ENCODE assay signal across 29 cellular contexts in the genomic region with DNA sequence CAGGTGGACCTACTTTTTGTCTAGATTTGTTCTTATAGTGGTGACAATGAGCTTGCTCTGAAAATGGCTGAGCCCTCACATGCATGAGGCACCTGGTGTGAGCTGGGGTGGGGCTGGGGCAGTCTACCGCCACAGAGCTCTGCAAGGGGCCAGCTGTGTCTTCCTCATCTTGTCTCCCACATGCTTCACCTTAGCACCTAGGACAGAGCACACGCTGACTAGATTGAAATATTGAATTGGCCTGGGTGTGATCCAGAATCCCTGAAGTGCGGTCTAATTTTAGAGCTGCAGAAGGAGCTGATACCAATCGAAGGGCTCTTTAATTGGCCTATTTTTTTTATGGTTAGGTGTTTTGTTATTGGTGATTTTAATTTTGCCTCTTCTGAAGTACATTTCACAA.
"Had no signal": no experiment of that assay in that cellular context is flagged by ENCODE, and none has a peak within 500 bp of the region (broad histone marks: within the 10 kb centered on the region; RNA-seq: fewer than 3 reads in every experiment).

No MANE protein-coding gene starts in this region.

- H3K4me1 ChIP-seq: pancreas, sigmoid colon, testis, transverse colon had no signal

- H3K27ac ChIP-seq: gastrocnemius medialis, pancreas, prostate gland, sigmoid colon, testis, transverse colon had no signal

- ATAC-seq: activated CD4-positive, alpha-beta T cell treated with anti-CD3 and anti-CD28 coated beads for 36 hours; activated CD8-positive, alpha-beta memory T cell treated with anti-CD3 and anti-CD28 coated beads, Interleukin-2, amount 10 ng/mL, durations not matched to agents 7 days and 5 days; activated CD8-positive, alpha-beta T cell treated with anti-CD3 and anti-CD28 coated beads, Interleukin-2, amount 10 ng/mL, durations not matched to agents 7 days and 5 days; activated naive CD8-positive, alpha-beta T cell treated with anti-CD3 and anti-CD28 coated beads, Interleukin-2, amount 50 U/mL, for 24 hours; effector memory CD8-positive, alpha-beta T cell; gastrocnemius medialis; pancreas had no signal

- H3K36me3 ChIP-seq: gastrocnemius medialis, pancreas, prostate gland, sigmoid colon, transverse colon had no signal

- DNase-seq: activated CD4-positive, alpha-beta T cell treated with anti-CD3 and anti-CD28 coated beads for 36 hours; activated CD4-positive, CD25-positive, alpha-beta regulatory T cell; activated CD8-positive, alpha-beta memory T cell treated with anti-CD3 and anti-CD28 coated beads, Interleukin-2, amount 10 ng/mL, durations not matched to agents 7 days and 5 days; activated CD8-positive, alpha-beta T cell treated with anti-CD3 and anti-CD28 coated beads, Interleukin-2, amount 10 ng/mL, durations not matched to agents 7 days and 5 days; activated naive CD8-positive, alpha-beta T cell treated with anti-CD3 and anti-CD28 coated beads, Interleukin-2, amount 50 U/mL, for 24 hours; activated T-cell treated with anti-CD3 and anti-CD28 coated beads, Interleukin-2, amount 50 U/mL, for 48 hours; amygdala; caudate nucleus; cortex of kidney; effector memory CD8-positive, alpha-beta T cell; erythroblast; gastrocnemius medialis; glutamatergic neuron; islet precursor cell; naive B cell; nephron progenitor cell; nucleus accumbens; pancreas; retina; sigmoid colon; small intestine; stimulated activated naive CD4-positive, alpha-beta T cell; testis; transverse colon had no signal

- H3K4me3 ChIP-seq: gastrocnemius medialis, hepatocyte, pancreas, prostate gland, sigmoid colon, testis, transverse colon had no signal

- H3K9me3 ChIP-seq: gastrocnemius medialis, pancreas, prostate gland, sigmoid colon, testis, transverse colon had no signal

- H3K4me3 Mint-ChIP-seq: activated CD4-positive, alpha-beta T cell treated with anti-CD3 and anti-CD28 coated beads for 36 hours; activated CD8-positive, alpha-beta memory T cell treated with anti-CD3 and anti-CD28 coated beads, Interleukin-2, amount 10 ng/mL, durations not matched to agents 7 days and 5 days; activated CD8-positive, alpha-beta T cell treated with anti-CD3 and anti-CD28 coated beads, Interleukin-2, amount 10 ng/mL, durations not matched to agents 7 days and 5 days; activated naive CD4-positive, alpha-beta T cell treated with anti-CD3 and anti-CD28 coated beads, Interleukin-2, amount 50 U/mL, for 24 hours; activated naive CD8-positive, alpha-beta T cell treated with anti-CD3 and anti-CD28 coated beads, Interleukin-2, amount 50 U/mL, for 24 hours; effector memory CD8-positive, alpha-beta T cell; mesothelial cell of epicardium; naive B cell; nephron progenitor cell had no signal

- H3K4me1 Mint-ChIP-seq: activated CD4-positive, alpha-beta T cell treated with anti-CD3 and anti-CD28 coated beads for 36 hours; activated CD8-positive, alpha-beta memory T cell treated with anti-CD3 and anti-CD28 coated beads, Interleukin-2, amount 10 ng/mL, durations not matched to agents 7 days and 5 days; activated naive CD4-positive, alpha-beta T cell treated with anti-CD3 and anti-CD28 coated beads, Interleukin-2, amount 50 U/mL, for 24 hours; activated naive CD8-positive, alpha-beta T cell treated with anti-CD3 and anti-CD28 coated beads, Interleukin-2, amount 50 U/mL, for 24 hours; naive B cell had no signal

- H2AFZ ChIP-seq: hepatocyte had no signal

- H3K9me3 Mint-ChIP-seq: activated naive CD4-positive, alpha-beta T cell treated with anti-CD3 and anti-CD28 coated beads, Interleukin-2, amount 50 U/mL, for 24 hours; activated naive CD8-positive, alpha-beta T cell treated with anti-CD3 and anti-CD28 coated beads, Interleukin-2, amount 50 U/mL, for 24 hours; activated T-helper 2 cell treated with anti-CD3 and anti-CD28 coated beads, Interferon-gamma antibody, Interleukin-2, Interleukin-4, amounts not matched to agents 10 μg/mL and 5 μg/mL and 100 μg/mL, durations not matched to agents 14 hours and 24 hours and 36 hours; mesothelial cell of epicardium; nephron progenitor cell had no signal

- H3K4me2 ChIP-seq: hepatocyte had no signal

- H3K79me2 ChIP-seq: hepatocyte had no signal

- H3K27ac Mint-ChIP-seq: activated CD4-positive, alpha-beta T cell treated with anti-CD3 and anti-CD28 coated beads for 36 hours; activated CD8-positive, alpha-beta memory T cell treated with anti-CD3 and anti-CD28 coated beads, Interleukin-2, amount 10 ng/mL, durations not matched to agents 7 days and 5 days; activated CD8-positive, alpha-beta T cell treated with anti-CD3 and anti-CD28 coated beads, Interleukin-2, amount 10 ng/mL, durations not matched to agents 7 days and 5 days; activated naive CD4-positive, alpha-beta T cell treated with anti-CD3 and anti-CD28 coated beads, Interleukin-2, amount 50 U/mL, for 24 hours; activated naive CD8-positive, alpha-beta T cell treated with anti-CD3 and anti-CD28 coated beads, Interleukin-2, amount 50 U/mL, for 24 hours; activated T-helper 2 cell treated with anti-CD3 and anti-CD28 coated beads, Interferon-gamma antibody, Interleukin-2, Interleukin-4, amounts not matched to agents 10 μg/mL and 5 μg/mL and 100 μg/mL, durations not matched to agents 14 hours and 24 hours and 36 hours; effector memory CD8-positive, alpha-beta T cell; mesothelial cell of epicardium; nephron progenitor cell had no signal

- H3K27me3 Mint-ChIP-seq: activated CD8-positive, alpha-beta memory T cell treated with anti-CD3 and anti-CD28 coated beads, Interleukin-2, amount 10 ng/mL, durations not matched to agents 7 days and 5 days had no signal

- H3K27me3 ChIP-seq: gastrocnemius medialis, hepatocyte, pancreas, sigmoid colon, testis, transverse colon had no signal

- H3K36me3 Mint-ChIP-seq: activated CD8-positive, alpha-beta memory T cell treated with anti-CD3 and anti-CD28 coated beads, Interleukin-2, amount 10 ng/mL, durations not matched to agents 7 days and 5 days; activated naive CD4-positive, alpha-beta T cell treated with anti-CD3 and anti-CD28 coated beads, Interleukin-2, amount 50 U/mL, for 24 hours; mesothelial cell of epicardium; naive B cell had no signal
